Comparison of ENCODE assay signal across 25 cellular contexts in the genomic region with DNA sequence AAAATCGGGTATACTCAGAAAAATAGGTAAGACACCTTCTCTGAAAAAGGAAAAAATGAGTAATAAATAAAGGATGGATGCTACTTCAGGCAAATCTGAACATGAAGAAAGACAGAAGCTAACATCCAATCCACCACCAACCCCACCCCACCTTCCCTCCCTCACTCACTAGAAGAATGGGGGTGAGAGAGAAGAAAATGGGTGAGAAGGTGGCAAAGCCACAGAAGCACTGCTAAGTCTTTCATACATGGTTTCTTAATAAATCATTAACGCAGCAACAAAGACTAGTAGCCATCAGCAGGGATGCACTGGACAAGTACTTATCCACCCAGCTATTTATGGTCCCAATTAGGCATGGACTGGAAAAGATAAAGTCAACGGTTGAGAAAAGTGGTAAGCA. TPM values are rescaled to one million over a fixed set of nuclear protein-coding genes. Genes with fewer than 3 reads are reported as not detected.
DNase-seq lines count a peak whose midpoint lies in the region; ATAC-seq, FAIRE-seq and TF ChIP-seq lines count a peak whose summit lies in the region.
"Had no signal": no experiment of that assay in that cellular context is flagged by ENCODE, and none has a peak within 500 bp of the region (broad histone marks: within the 10 kb centered on the region; RNA-seq: fewer than 3 reads in every experiment).

No MANE protein-coding gene starts in this region.

- H3K4me3 ChIP-seq in CD8-positive, alpha-beta memory T cell (ENCODE audit: low read length) = no peak overlapping the region
- H3K4me3 ChIP-seq in H1 (ENCODE audit: extremely low read depth in 1 of 4, insufficient read depth in 2 of 4, low read depth in 3 of 4, low read length in 4 of 4) = no peak overlapping the region
- H3K4me3 ChIP-seq: K562 had no signal

- TF ChIP-seq EP300 in H1 (IDR thresholded peaks at IDR 0.05; ENCODE audit: borderline replicate concordance in 1 of 2, low read depth in 2 of 2, low read length in 2 of 2) = no peak

- no peak overlapping the region for H4K5ac ChIP-seq in H1 (ENCODE audit: insufficient read length, low read depth, low read length)

- peaks cover 65 to 87% (median 76%) of the 10 kb centered on the region in 3 donors for H3K4me1 Mint-ChIP-seq in CD8-positive, alpha-beta memory T cell
- H3K4me1 Mint-ChIP-seq in natural killer cell treated with Interleukin-12 subunit alpha and Interleukin-12 subunit beta and Interleukin-15 and Interleukin-18, amount 100 ng/mL, for 72 hours (ENCODE audit: low read depth in 2 of 2) = peaks cover 77 to 86% of the 10 kb centered on the region in 2 donors

- H2AFZ ChIP-seq in H1 (ENCODE audit: low read length) = no peak overlapping the region

- no peaks in the 10 kb centered on the region for H3K27me3 Mint-ChIP-seq in CD8-positive, alpha-beta memory T cell
- no peaks in the 10 kb centered on the region for H3K27me3 Mint-ChIP-seq in natural killer cell treated with Interleukin-12 subunit alpha and Interleukin-12 subunit beta and Interleukin-15 and Interleukin-18, amount 100 ng/mL, for 72 hours

- no peak for TF ChIP-seq POLR2A in H1 (IDR thresholded peaks at IDR 0.05; ENCODE audit: control extremely low read depth in 1 of 2, low read depth in 2 of 2, low read length in 2 of 2)

- no peak for FAIRE-seq in H1 (lab: Jason Lieb, UNC)
- FAIRE-seq: A204.1, GM12891, GM19239, HepG2, K562 had no signal

- no peak for TF ChIP-seq CTCF in H1 (IDR thresholded peaks at IDR 0.05; ENCODE audit: control extremely low read depth in 1 of 3, insufficient read depth in 1 of 3, low read depth in 1 of 3, low read length in 3 of 3)

- peaks cover 5% of the 10 kb centered on the region; the same call in 1 of the 2 replicates for H3K79me1 ChIP-seq in H1 (ENCODE audit: low read depth, low read length)

- peak; percentile 56 for ATAC-seq in HG03175 (IDR thresholded peaks at IDR 0.05; ENCODE audit: unreplicated experiment)
- ATAC-seq in natural killer cell treated with Interleukin-12 subunit alpha and Interleukin-12 subunit beta and Interleukin-15 and Interleukin-18, amount 100 ng/mL, for 72 hours = peak; percentile 70 to 92
- ATAC-seq: HepG2, K562, SK-N-SH treated with all-trans-retinoic acid at 6 μM for 48 hours had no signal

- H3K9ac ChIP-seq in H1 (replicated peaks in 1 of 4; ENCODE audit: extremely low read depth in 1 of 4, low read depth in 3 of 4, low read length in 3 of 4) = no peak overlapping the region

- no peak overlapping the region for H2BK12ac ChIP-seq in H1 (ENCODE audit: low read depth, low read length)

- peaks cover 7 to 25% (median 9%) of the 10 kb centered on the region in 3 donors for H3K36me3 Mint-ChIP-seq in CD8-positive, alpha-beta memory T cell
- peaks cover 18% of the 10 kb centered on the region for H3K36me3 Mint-ChIP-seq in natural killer cell treated with Interleukin-12 subunit alpha and Interleukin-12 subunit beta and Interleukin-15 and Interleukin-18, amount 100 ng/mL, for 72 hours

- H3K23me2 ChIP-seq in H1 (ENCODE audit: low read depth, low read length) = no peaks in the 10 kb centered on the region

- H3K27ac Mint-ChIP-seq in CD8-positive, alpha-beta memory T cell = peak overlapping the region in 6 of 8 donors; percentile 8 to 90 (median 44)
- peak overlapping the region; percentile 67 to 93 for H3K27ac Mint-ChIP-seq in natural killer cell treated with Interleukin-12 subunit alpha and Interleukin-12 subunit beta and Interleukin-15 and Interleukin-18, amount 100 ng/mL, for 72 hours

- H2BK5ac ChIP-seq in H1 (ENCODE audit: low read depth, low read length) = no peak overlapping the region

- H4K91ac ChIP-seq in H1 (replicated peaks; ENCODE audit: insufficient read length, low read length) = no peak overlapping the region

- no peak overlapping the region for H3K27ac ChIP-seq in CD8-positive, alpha-beta memory T cell (ENCODE audit: low read depth, low read length)
- no peak overlapping the region for H3K27ac ChIP-seq in H1 (ENCODE audit: low read depth, low read length)
- H3K27ac ChIP-seq: C4-2B had no signal

- H3K56ac ChIP-seq in H1 (replicated peaks; ENCODE audit: insufficient read length, low read depth, low read length) = peak overlapping the region; percentile 7

- H4K8ac ChIP-seq in H1 (ENCODE audit: extremely low read depth, insufficient read depth, low read length) = no peak overlapping the region

- H3K36me3 ChIP-seq in CD8-positive, alpha-beta memory T cell (ENCODE audit: insufficient read depth, low read length) = peaks cover 5% of the 10 kb centered on the region
- no peaks in the 10 kb centered on the region; a peak in 2 of 8 replicates for H3K36me3 ChIP-seq in H1 (ENCODE audit: control insufficient read depth in 2 of 4, insufficient read depth in 4 of 4, low read length in 3 of 4)

- no peaks in the 10 kb centered on the region for H3K27me3 ChIP-seq in CD8-positive, alpha-beta memory T cell (ENCODE audit: insufficient read depth, low read length, poor library complexity, severe bottlenecking)
- H3K27me3 ChIP-seq in H1 (replicated peaks in 1 of 4; ENCODE audit: control insufficient read depth in 3 of 4, extremely low read depth in 1 of 4, insufficient read depth in 3 of 4, low read length in 3 of 4) = no peaks in the 10 kb centered on the region
- H3K27me3 ChIP-seq: Peyer's patch had no signal

- no peak for TF ChIP-seq RAD21 in H1 (IDR thresholded peaks at IDR 0.05 in 1 of 2, conservative IDR thresholded peaks at IDR 0.05 in 1 of 2; ENCODE audit: low read depth in 2 of 2, low read length in 2 of 2)

- WGBS in H1 (ENCODE audit: extremely low coverage in 1 of 2, insufficient coverage in 1 of 2, insufficient read length in 1 of 2, insufficient replicate concordance in 2 of 2, low coverage in 1 of 2, low lambda C conversion rate in 2 of 2, missing lambda C conversion rate in 1 of 2), 2 experiments = 85% methylated on average over 3 of the region's 3 CpGs; no CpG with 5 or more reads in 1 of the 2 experiments

- no peaks in the 10 kb centered on the region for H3K9me3 Mint-ChIP-seq in CD8-positive, alpha-beta memory T cell
- peaks cover 10% of the 10 kb centered on the region for H3K9me3 Mint-ChIP-seq in natural killer cell treated with Interleukin-12 subunit alpha and Interleukin-12 subunit beta and Interleukin-15 and Interleukin-18, amount 100 ng/mL, for 72 hours

- H3K79me2 ChIP-seq in H1 (ENCODE audit: control insufficient read depth in 1 of 2, insufficient read depth in 2 of 2, low read length in 2 of 2) = peaks cover 3 to 66% of the 10 kb centered on the region in 2 experiments; a peak in 3 of 4 replicates

- POLR2A ChIA-PET in CD8-positive, alpha-beta memory T cell (lab: Charles Lee) = no interaction called here
- POLR2A ChIA-PET in H1 (lab: Charles Lee; ENCODE audit: partially characterized antibody) = no interaction called here

- no peak overlapping the region for H2BK15ac ChIP-seq in H1 (ENCODE audit: low read length)

- CTCF ChIA-PET in CD8-positive, alpha-beta memory T cell (lab: Charles Lee) = no interaction called here
- CTCF ChIA-PET in H1 (lab: Charles Lee; ENCODE audit: partially characterized antibody) = interaction anchor here (0.7 to 1.9 kb wide), 12 partner anchors 8 to 271 kb away, joined by 3 to 14 read pairs (median 3); no protein-coding TSS in a partner anchor

- no peak overlapping the region for H3K4me2 ChIP-seq in H1 (ENCODE audit: insufficient read depth in 1 of 2, low read depth in 2 of 2, low read length in 2 of 2)

- peaks cover 34% of the 10 kb centered on the region for H3K4me1 ChIP-seq in CD8-positive, alpha-beta memory T cell (ENCODE audit: insufficient read depth, low read length)
- H3K4me1 ChIP-seq in H1 (replicated peaks in 1 of 4; ENCODE audit: control insufficient read depth in 3 of 4, insufficient read depth in 4 of 4, low read length in 3 of 4) = peaks cover 0 to under 1% (median 0%) of the 10 kb centered on the region in 4 experiments; a peak in 2 of 7 replicates

- H2BK20ac ChIP-seq in H1 (ENCODE audit: low read length) = no peak overlapping the region

- H3K18ac ChIP-seq in H1 (ENCODE audit: extremely low read depth, low read length) = no peak overlapping the region

- H3K23ac ChIP-seq in H1 (ENCODE audit: insufficient read length) = no peak overlapping the region

- H2BK120ac ChIP-seq in H1 (replicated peaks; ENCODE audit: low read depth, low read length) = no peak overlapping the region

- peak in 1 of 5 donors; percentile 1 for DNase-seq in CD8-positive, alpha-beta memory T cell
- DNase-seq in H1 (ENCODE audit: low read depth in 1 of 2, low spot score in 2 of 2) (no peak), NOMO-1 treated with dmso at 0.1 percent for 144 hours (lab: John Stamatoyannopoulos, UW; ENCODE audit: unreplicated experiment) (no peak), NCI-H345 (lab: John Stamatoyannopoulos, UW) (no peak), SKM-1 (lab: John Stamatoyannopoulos, UW; ENCODE audit: unreplicated experiment) (no peak), mucosa of gallbladder (ENCODE audit: low spot score) (no peak)
- DNase-seq in natural killer cell treated with Interleukin-12 subunit alpha and Interleukin-12 subunit beta and Interleukin-15 and Interleukin-18, amount 100 ng/mL, for 72 hours (ENCODE audit: low spot score) = no peak
- DNase-seq: DMS79 treated with DMSO at 0.1 percent for 48 hours, H7, MM.1S, NCI-H1048, NCI-H1417 treated with DMSO at 0.1 percent for 48 hours, NCI-H187, Peyer's patch had no signal

- no peak overlapping the region for H2AK5ac ChIP-seq in H1 (ENCODE audit: low read depth, low read length)

- no peak overlapping the region for H3K14ac ChIP-seq in H1 (ENCODE audit: insufficient read length)

- no peaks in the 10 kb centered on the region for H3K9me3 ChIP-seq in CD8-positive, alpha-beta memory T cell (ENCODE audit: low read length)
- no peaks in the 10 kb centered on the region for H3K9me3 ChIP-seq in H1 (ENCODE audit: insufficient read depth in 2 of 2, low read depth in 1 of 2, low read length in 1 of 2)
- H3K9me3 ChIP-seq: Peyer's patch had no signal

- peaks cover 2 to 10% of the 10 kb centered on the region in 2 experiments for H4K20me1 ChIP-seq in H1 (replicated peaks in 1 of 2; ENCODE audit: control insufficient read depth in 1 of 2, insufficient read depth in 2 of 2, low read length in 2 of 2)

- H3K4ac ChIP-seq in H1 (replicated peaks; ENCODE audit: insufficient read length, low read depth, low read length) = no peak overlapping the region

- H3K4me3 Mint-ChIP-seq in CD8-positive, alpha-beta memory T cell = peak overlapping the region in 4 of 7 donors; percentile 7 to 74 (median 21)
- peak overlapping the region; percentile 70 for H3K4me3 Mint-ChIP-seq in natural killer cell treated with Interleukin-12 subunit alpha and Interleukin-12 subunit beta and Interleukin-15 and Interleukin-18, amount 100 ng/mL, for 72 hours

RNA-seq across cellular contexts. Expression of a gene that starts 5.9 kb away (rescaled TPM):
- 10 to 100 TPM; 20.2 to 20.6 TPM for total RNA-seq in CD8-positive, alpha-beta memory T cell
- polyA plus RNA-seq in CD8-positive, alpha-beta memory T cell = 16.4 TPM
- 16.8 TPM in 2 replicates for total RNA-seq in H1 (2021; fragmentation: NEBNext Ultra II Directional; extraction: Animal tissue kit (Norgen Biotek cat#: 25700))
- polyA plus RNA-seq in H1 (2011; rRNA removed) = 41.9 and 67.1 TPM in 2 replicates
- polyA plus RNA-seq in H1 (2011; cell fraction: cytosol; rRNA removed) = 35.7 TPM
- 106 TPM for polyA plus RNA-seq in H1 (2011; cell fraction: nucleus; rRNA removed)
- 15.3 to 19.5 TPM (median 17.6 TPM) in 4 replicates for polyA plus RNA-seq in H1 (2012, experiment 1 of 2)
- polyA plus RNA-seq in H1 (2012, experiment 2 of 2) = 13.7 TPM
- polyA plus RNA-seq in H1 (2013, experiment 1 of 2) = 17.6 TPM
- 16.7 TPM for polyA plus RNA-seq in H1 (2013, experiment 2 of 2)
- polyA minus RNA-seq in H1 (2011; rRNA and poly(A)+ RNA removed) = 28.4 and 31.6 TPM in 2 replicates
- polyA minus RNA-seq in H1 (2011; cell fraction: cytosol; rRNA and poly(A)+ RNA removed) = 11.0 TPM
- polyA minus RNA-seq in H1 (2011; cell fraction: nucleus; rRNA and poly(A)+ RNA removed) = 44.8 TPM
- 10 to 100 TPM; 45.6 to 52.2 TPM for total RNA-seq in natural killer cell treated with Interleukin-12 subunit alpha and Interleukin-12 subunit beta and Interleukin-15 and Interleukin-18, amount 100 ng/mL, for 72 hours
- 65.4 TPM for total RNA-seq in mucosa of gallbladder

RNA-seq across cellular contexts. Expression of a gene that starts 10.4 kb away (rescaled TPM):
- total RNA-seq in CD8-positive, alpha-beta memory T cell = under 1 TPM in 1 of 2 experiments, not detected in 1; 0.15 TPM
- not detected for polyA plus RNA-seq in CD8-positive, alpha-beta memory T cell
- 0.33 TPM in 1 of 2 replicates, not detected in the other for total RNA-seq in H1 (2021; fragmentation: NEBNext Ultra II Directional; extraction: Animal tissue kit (Norgen Biotek cat#: 25700))
- polyA plus RNA-seq in H1 (2011; rRNA removed) = 0.29 and 0.74 TPM in 2 replicates
- 0.44 TPM for polyA plus RNA-seq in H1 (2011; cell fraction: cytosol; rRNA removed)
- polyA plus RNA-seq in H1 (2011; cell fraction: nucleus; rRNA removed) = 1.00 TPM
- polyA plus RNA-seq in H1 (2012, experiment 1 of 2) = 0.21 to 0.62 TPM (median 0.30 TPM) in 4 replicates
- polyA plus RNA-seq in H1 (2012, experiment 2 of 2) = not detected
- 0.12 TPM for polyA plus RNA-seq in H1 (2013, experiment 1 of 2)
- polyA plus RNA-seq in H1 (2013, experiment 2 of 2) = 0.07 TPM
- polyA minus RNA-seq in H1 (2011; rRNA and poly(A)+ RNA removed) = 0.63 and 0.69 TPM in 2 replicates
- not detected for polyA minus RNA-seq in H1 (2011; cell fraction: cytosol; rRNA and poly(A)+ RNA removed)
- 0.30 TPM for polyA minus RNA-seq in H1 (2011; cell fraction: nucleus; rRNA and poly(A)+ RNA removed)
- not detected for total RNA-seq in natural killer cell treated with Interleukin-12 subunit alpha and Interleukin-12 subunit beta and Interleukin-15 and Interleukin-18, amount 100 ng/mL, for 72 hours
- 0.26 TPM for total RNA-seq in mucosa of gallbladder
- total RNA-seq: HepG2, LHCN-M2, NCI-H460 had no signal

RNA-seq across cellular contexts. Expression of a gene that starts 23.2 kb away (rescaled TPM):
- not detected for total RNA-seq in CD8-positive, alpha-beta memory T cell
- not detected for polyA plus RNA-seq in CD8-positive, alpha-beta memory T cell
- total RNA-seq in H1 (2021; fragmentation: NEBNext Ultra II Directional; extraction: Animal tissue kit (Norgen Biotek cat#: 25700)) = not detected in 2 replicates
- polyA plus RNA-seq in H1 (2011; rRNA removed) = not detected in 2 replicates
- polyA plus RNA-seq in H1 (2011; cell fraction: cytosol; rRNA removed) = not detected
- polyA plus RNA-seq in H1 (2011; cell fraction: nucleus; rRNA removed) = not detected
- polyA plus RNA-seq in H1 (2012, experiment 1 of 2) = 0.19 to 0.21 TPM in 2 of 4 replicates, not detected in the others
- polyA plus RNA-seq in H1 (2012, experiment 2 of 2) = not detected
- not detected for polyA plus RNA-seq in H1 (2013, experiment 1 of 2)
- not detected for polyA plus RNA-seq in H1 (2013, experiment 2 of 2)
- polyA minus RNA-seq in H1 (2011; rRNA and poly(A)+ RNA removed) = not detected in 2 replicates
- polyA minus RNA-seq in H1 (2011; cell fraction: cytosol; rRNA and poly(A)+ RNA removed) = not detected
- polyA minus RNA-seq in H1 (2011; cell fraction: nucleus; rRNA and poly(A)+ RNA removed) = not detected
- total RNA-seq in natural killer cell treated with Interleukin-12 subunit alpha and Interleukin-12 subunit beta and Interleukin-15 and Interleukin-18, amount 100 ng/mL, for 72 hours = not detected
- not detected for total RNA-seq in mucosa of gallbladder
- total RNA-seq: H7, HepG2, K562, LHCN-M2, NCI-H460, OCI-LY7, Peyer's patch had no signal
- polyA plus RNA-seq: HepG2, K562 had no signal

RNA-seq across cellular contexts. Expression of a gene that starts 29.5 kb away (rescaled TPM):
- not detected for total RNA-seq in CD8-positive, alpha-beta memory T cell
- polyA plus RNA-seq in CD8-positive, alpha-beta memory T cell = not detected
- not detected in 2 replicates for total RNA-seq in H1 (2021; fragmentation: NEBNext Ultra II Directional; extraction: Animal tissue kit (Norgen Biotek cat#: 25700))
- not detected in 2 replicates for polyA plus RNA-seq in H1 (2011; rRNA removed)
- polyA plus RNA-seq in H1 (2011; cell fraction: cytosol; rRNA removed) = not detected
- not detected for polyA plus RNA-seq in H1 (2011; cell fraction: nucleus; rRNA removed)
- polyA plus RNA-seq in H1 (2012, experiment 1 of 2) = not detected in 4 replicates
- not detected for polyA plus RNA-seq in H1 (2012, experiment 2 of 2)
- polyA plus RNA-seq in H1 (2013, experiment 1 of 2) = not detected
- not detected for polyA plus RNA-seq in H1 (2013, experiment 2 of 2)
- not detected in 2 replicates for polyA minus RNA-seq in H1 (2011; rRNA and poly(A)+ RNA removed)
- not detected for polyA minus RNA-seq in H1 (2011; cell fraction: cytosol; rRNA and poly(A)+ RNA removed)
- not detected for polyA minus RNA-seq in H1 (2011; cell fraction: nucleus; rRNA and poly(A)+ RNA removed)
- not detected for total RNA-seq in natural killer cell treated with Interleukin-12 subunit alpha and Interleukin-12 subunit beta and Interleukin-15 and Interleukin-18, amount 100 ng/mL, for 72 hours
- not detected for total RNA-seq in mucosa of gallbladder
- total RNA-seq: H7, HepG2, K562, LHCN-M2, NCI-H460, OCI-LY7, Peyer's patch had no signal
- polyA plus RNA-seq: HepG2, K562 had no signal

RNA-seq across cellular contexts. Expression of a gene that starts 31.1 kb away (rescaled TPM):
- not detected for total RNA-seq in CD8-positive, alpha-beta memory T cell
- polyA plus RNA-seq in CD8-positive, alpha-beta memory T cell = not detected
- total RNA-seq in H1 (2021; fragmentation: NEBNext Ultra II Directional; extraction: Animal tissue kit (Norgen Biotek cat#: 25700)) = 4.6 and 5.7 TPM in 2 replicates
- 9.1 and 9.8 TPM in 2 replicates for polyA plus RNA-seq in H1 (2011; rRNA removed)
- polyA plus RNA-seq in H1 (2011; cell fraction: cytosol; rRNA removed) = 4.5 TPM
- polyA plus RNA-seq in H1 (2011; cell fraction: nucleus; rRNA removed) = 7.1 TPM
- 4.8 to 8.0 TPM (median 6.8 TPM) in 4 replicates for polyA plus RNA-seq in H1 (2012, experiment 1 of 2)
- polyA plus RNA-seq in H1 (2012, experiment 2 of 2) = 6.3 TPM
- polyA plus RNA-seq in H1 (2013, experiment 1 of 2) = 4.1 TPM
- polyA plus RNA-seq in H1 (2013, experiment 2 of 2) = 4.1 TPM
- polyA minus RNA-seq in H1 (2011; rRNA and poly(A)+ RNA removed) = 8.0 and 9.4 TPM in 2 replicates
- 2.7 TPM for polyA minus RNA-seq in H1 (2011; cell fraction: cytosol; rRNA and poly(A)+ RNA removed)
- polyA minus RNA-seq in H1 (2011; cell fraction: nucleus; rRNA and poly(A)+ RNA removed) = 3.1 TPM
- total RNA-seq in natural killer cell treated with Interleukin-12 subunit alpha and Interleukin-12 subunit beta and Interleukin-15 and Interleukin-18, amount 100 ng/mL, for 72 hours = not detected
- 0.55 TPM for total RNA-seq in mucosa of gallbladder
- total RNA-seq: HepG2, K562, LHCN-M2, NCI-H460, OCI-LY7, Peyer's patch had no signal
- polyA plus RNA-seq: HepG2, K562 had no signal
